18 cellular contexts compared by ENCODE assay signal in the genomic region with DNA sequence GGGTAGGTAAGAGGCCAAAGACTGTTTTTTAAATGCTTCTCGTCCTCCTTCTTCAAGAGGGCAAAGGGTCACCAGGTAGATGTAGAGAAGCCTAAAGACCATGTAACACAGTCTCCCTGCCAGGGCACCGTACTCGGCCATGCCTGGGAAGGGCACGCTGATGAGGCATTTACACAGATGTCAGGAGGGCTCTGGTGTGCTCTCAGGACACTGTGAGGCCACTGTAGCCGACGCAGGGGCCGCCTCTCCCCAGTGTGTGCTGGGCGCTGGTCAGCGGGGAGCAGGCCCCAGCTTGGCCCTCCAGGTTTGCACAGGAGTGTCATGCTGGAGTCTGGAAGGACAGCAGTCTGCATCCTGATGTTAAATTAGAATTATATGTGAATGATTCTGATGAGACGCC. TPM values are rescaled to one million over a fixed set of nuclear protein-coding genes. Genes with fewer than 3 reads are reported as not detected.
DNase-seq lines count a peak whose midpoint lies in the region; ATAC-seq, FAIRE-seq and TF ChIP-seq lines count a peak whose summit lies in the region.
"Had no signal": no experiment of that assay in that cellular context is flagged by ENCODE, and none has a peak within 500 bp of the region (broad histone marks: within the 10 kb centered on the region; RNA-seq: fewer than 3 reads in every experiment).

No MANE protein-coding gene starts in this region.

- intact Hi-C loops in spleen (cut with DNase I; ENCODE audit: low total_unique reads): no loop called here

- no peak for TF ChIP-seq RAD21 in liver (IDR thresholded peaks at IDR 0.05)

- WGBS in liver: 95% methylated on average over 10 of the region's 10 CpGs
- 95 to 97% (median 96%) methylated on average over 10 of the region's 10 CpGs for WGBS in spleen, 5 donors

- no peak for TF ChIP-seq POLR2A in spleen (IDR thresholded peaks at IDR 0.05)

- H3K4me3 ChIP-seq in RWPE2 (ENCODE audit: severe bottlenecking) (no peak overlapping the region), liver (ENCODE audit: low read depth in 1 of 3, low read length in 3 of 3) (no peak overlapping the region), spleen (no peak overlapping the region)
- H3K4me3 ChIP-seq: A549 had no signal

- H3K4me1 ChIP-seq in RWPE2 (ENCODE audit: insufficient read depth, poor library complexity, severe bottlenecking) (no peaks in the 10 kb centered on the region), liver (ENCODE audit: control insufficient read depth in 4 of 4, insufficient read depth in 4 of 4, low read length in 3 of 4) (peaks cover 3 to 27% (median 8%) of the 10 kb centered on the region in 4 donors), spleen (no peaks in the 10 kb centered on the region)
- H3K4me1 ChIP-seq: A549, BE2C had no signal

- H3K27me3 ChIP-seq in RWPE2 (ENCODE audit: insufficient read depth, poor library complexity, severe bottlenecking) (no peaks in the 10 kb centered on the region), liver (ENCODE audit: control insufficient read depth in 4 of 4, insufficient read depth in 4 of 4, low read length in 3 of 4) (no peaks in the 10 kb centered on the region), spleen (replicated peaks in 1 of 7) (no peaks in the 10 kb centered on the region)
- H3K27me3 ChIP-seq: BE2C had no signal

- DNase-seq in HTR-8/SVneo (ENCODE audit: insufficient read length, low spot score) (no peak), RWPE2 (ENCODE audit: low spot score) (peak; percentile 72), spleen (peak; percentile 48), NCI-H82 treated with DMSO at 0.1 percent for 48 hours (lab: John Stamatoyannopoulos, UW; ENCODE audit: unreplicated experiment) (no peak)
- DNase-seq in activated T-cell treated with anti-CD3 and anti-CD28 coated beads, Interleukin-2, amount 50 U/mL, for 24 hours: no peak
- DNase-seq: BE2C; CD4-positive, alpha-beta memory T cell; DMS79 treated with DMSO at 0.1 percent for 48 hours; EL; GOT3; H9 had no signal

- H3K27ac ChIP-seq in RWPE2 (ENCODE audit: poor library complexity, severe bottlenecking) (no peak overlapping the region), liver (ENCODE audit: low read depth in 1 of 2, low read length in 2 of 2) (peak overlapping the region; percentile 34 to 97), spleen (no peak overlapping the region)
- H3K27ac ChIP-seq: A549, C4-2B had no signal

- no peaks in the 10 kb centered on the region for H3K27me3 Mint-ChIP-seq in activated T-cell treated with anti-CD3 and anti-CD28 coated beads, Interleukin-2, amount 50 U/mL, for 24 hours
- H3K27me3 Mint-ChIP-seq: CD4-positive, alpha-beta memory T cell had no signal

- no peaks in the 10 kb centered on the region for H3K9me3 ChIP-seq in RWPE2 (ENCODE audit: severe bottlenecking)
- no peaks in the 10 kb centered on the region for H3K9me3 ChIP-seq in liver (ENCODE audit: control insufficient read depth in 4 of 4, low read length in 3 of 4)
- H3K9me3 ChIP-seq in spleen: no peaks in the 10 kb centered on the region
- H3K9me3 ChIP-seq: A549, BE2C had no signal

- no peak overlapping the region for H3K4me3 Mint-ChIP-seq in activated T-cell treated with anti-CD3 and anti-CD28 coated beads, Interleukin-2, amount 50 U/mL, for 24 hours
- H3K4me3 Mint-ChIP-seq: CD4-positive, alpha-beta memory T cell; H9 had no signal

- H3K4me1 Mint-ChIP-seq in activated T-cell treated with anti-CD3 and anti-CD28 coated beads, Interleukin-2, amount 50 U/mL, for 24 hours (ENCODE audit: low read depth): no peaks in the 10 kb centered on the region
- H3K4me1 Mint-ChIP-seq: CD4-positive, alpha-beta memory T cell; H9 had no signal

- peak; percentile 31 for FAIRE-seq in HTR-8/SVneo (lab: Jason Lieb, UNC)
- FAIRE-seq: A549, G401.6, GM12891 had no signal

- no peak for TF ChIP-seq CTCF in RWPE2 (IDR thresholded peaks at IDR 0.05; ENCODE audit: poor library complexity, severe bottlenecking)
- no peak for TF ChIP-seq CTCF in liver (IDR thresholded peaks at IDR 0.05; ENCODE audit: low read depth, low read length, missing input control)
- no peak for TF ChIP-seq CTCF in spleen (IDR thresholded peaks at IDR 0.05 in 8 of 11, conservative IDR thresholded peaks at IDR 0.05 in 3 of 11)

- H3K9ac ChIP-seq in liver (ENCODE audit: low read depth in 1 of 2, low read length in 2 of 2): no peak overlapping the region

- H3K36me3 ChIP-seq in RWPE2 (ENCODE audit: low read depth): peaks cover 52% of the 10 kb centered on the region
- peaks cover 0 to 19% (median 4%) of the 10 kb centered on the region in 4 donors for H3K36me3 ChIP-seq in liver (ENCODE audit: control insufficient read depth in 4 of 4, insufficient read depth in 3 of 4, low read depth in 1 of 4, low read length in 3 of 4)
- peaks cover 0 to 70% (median 32%) of the 10 kb centered on the region in 6 donors for H3K36me3 ChIP-seq in spleen

- 0 out of 3 replicates have a peak, but pooled peaks have one; percentile 8 for ATAC-seq in RWPE2 (ENCODE audit: low read depth)
- ATAC-seq: A549 had no signal

- peaks cover 71% of the 10 kb centered on the region for H3K36me3 Mint-ChIP-seq in activated T-cell treated with anti-CD3 and anti-CD28 coated beads, Interleukin-2, amount 50 U/mL, for 24 hours (ENCODE audit: low read depth)

- no peak overlapping the region for H3K27ac Mint-ChIP-seq in activated T-cell treated with anti-CD3 and anti-CD28 coated beads, Interleukin-2, amount 50 U/mL, for 24 hours

- H3K9me3 Mint-ChIP-seq in activated T-cell treated with anti-CD3 and anti-CD28 coated beads, Interleukin-2, amount 50 U/mL, for 24 hours: no peaks in the 10 kb centered on the region
- H3K9me3 Mint-ChIP-seq: CD4-positive, alpha-beta memory T cell; H9 had no signal

TF ChIP-seq in liver, 16 proteins besides CTCF, POLR2A, EP300 and RAD21:
- TF ChIP-seq, protein P1, sequence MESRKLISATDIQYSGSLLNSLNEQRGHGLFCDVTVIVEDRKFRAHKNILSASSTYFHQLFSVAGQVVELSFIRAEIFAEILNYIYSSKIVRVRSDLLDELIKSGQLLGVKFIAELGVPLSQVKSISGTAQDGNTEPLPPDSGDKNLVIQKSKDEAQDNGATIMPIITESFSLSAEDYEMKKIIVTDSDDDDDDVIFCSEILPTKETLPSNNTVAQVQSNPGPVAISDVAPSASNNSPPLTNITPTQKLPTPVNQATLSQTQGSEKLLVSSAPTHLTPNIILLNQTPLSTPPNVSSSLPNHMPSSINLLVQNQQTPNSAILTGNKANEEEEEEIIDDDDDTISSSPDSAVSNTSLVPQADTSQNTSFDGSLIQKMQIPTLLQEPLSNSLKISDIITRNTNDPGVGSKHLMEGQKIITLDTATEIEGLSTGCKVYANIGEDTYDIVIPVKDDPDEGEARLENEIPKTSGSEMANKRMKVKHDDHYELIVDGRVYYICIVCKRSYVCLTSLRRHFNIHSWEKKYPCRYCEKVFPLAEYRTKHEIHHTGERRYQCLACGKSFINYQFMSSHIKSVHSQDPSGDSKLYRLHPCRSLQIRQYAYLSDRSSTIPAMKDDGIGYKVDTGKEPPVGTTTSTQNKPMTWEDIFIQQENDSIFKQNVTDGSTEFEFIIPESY (IDR thresholded peaks at IDR 0.05): no peak
- TF ChIP-seq, protein P2, sequence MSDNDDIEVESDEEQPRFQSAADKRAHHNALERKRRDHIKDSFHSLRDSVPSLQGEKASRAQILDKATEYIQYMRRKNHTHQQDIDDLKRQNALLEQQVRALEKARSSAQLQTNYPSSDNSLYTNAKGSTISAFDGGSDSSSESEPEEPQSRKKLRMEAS (IDR thresholded peaks at IDR 0.05): no peak
- TF ChIP-seq HNF4G (IDR thresholded peaks at IDR 0.05) (no peak), GABPA (IDR thresholded peaks at IDR 0.05 in 1 of 2, conservative IDR thresholded peaks at IDR 0.05 in 1 of 2) (no peak), HNF4A (conservative IDR thresholded peaks at IDR 0.05) (no peak), YY1 (IDR thresholded peaks at IDR 0.05) (no peak), JUND (IDR thresholded peaks at IDR 0.05) (no peak), RXRA (IDR thresholded peaks at IDR 0.05) (no peak), FOXA2 (IDR thresholded peaks at IDR 0.05) (no peak), NR2F2 (IDR thresholded peaks at IDR 0.05) (no peak)
TF ChIP-seq in liver: peak in this region for 0.

RNA-seq across cellular contexts. Expression of gene MTG2, which starts 7.1 kb away (rescaled TPM):
- total RNA-seq in liver (10 to 100 TPM; 13.0 to 26.8 TPM), spleen (10 to 100 TPM; 22.6 to 39.8 (median 37.5) TPM)
- polyA plus RNA-seq in liver (10 to 100 TPM; 22.0 to 28.0 TPM), spleen (10 to 100 TPM; 26.9 to 41.3 (median 37.7) TPM)

RNA-seq across cellular contexts. Expression of gene SS18L1, which starts 32.1 kb away (rescaled TPM):
- total RNA-seq in liver (10 to 100 TPM; 17.3 to 24.3 TPM), spleen (10 to 100 TPM; 13.0 to 18.6 (median 14.3) TPM)
- polyA plus RNA-seq in liver (10 to 100 TPM in 1 of 2 donors, 1 to 10 TPM in 1; 6.1 to 16.1 TPM), spleen (10 to 100 TPM in 1 of 3 donors, 1 to 10 TPM in 2; 6.7 to 11.0 (median 8.4) TPM)

RNA-seq across cellular contexts. Expression of gene PSMA7, which starts 32.5 kb away (rescaled TPM):
- total RNA-seq in liver (100 to 1,000 TPM; 109 to 181 TPM), spleen (100 to 1,000 TPM; 157 to 247 (median 180) TPM)
- polyA plus RNA-seq in liver (100 to 1,000 TPM; 212 to 342 TPM), spleen (100 to 1,000 TPM; 178 to 281 (median 235) TPM)

RNA-seq across cellular contexts. Expression of gene HRH3, which starts 44.4 kb away (rescaled TPM):
- total RNA-seq in liver (not detected), spleen (not detected)
- polyA plus RNA-seq in liver (not detected), spleen (not detected)
- total RNA-seq: CD4-positive, alpha-beta memory T cell; HT-29 had no signal
- polyA plus RNA-seq: A549; AG04450; CD4-positive, alpha-beta memory T cell had no signal

RNA-seq across cellular contexts. Expression of gene LSM14B, which starts 53.4 kb away (rescaled TPM):
- total RNA-seq in liver: 10 to 100 TPM; 15.5 to 15.9 TPM
- polyA plus RNA-seq in liver: 10 to 100 TPM in 1 of 2 donors, under 1 TPM in 1; 0.99 to 11.2 TPM
- 10 to 100 TPM; 17.6 to 37.6 (median 31.9) TPM for total RNA-seq in spleen
- polyA plus RNA-seq in spleen: 10 to 100 TPM; 14.0 to 20.1 (median 15.0) TPM

Comparison
In these comparisons a context has a peak if more than half of its experiments do, and no peak if none do; other contexts are left out.
1. DNase-seq: peak in RWPE2 (single experiment) and spleen (single experiment); none in HTR-8/SVneo (single experiment), activated T-cell treated with anti-CD3 and anti-CD28 coated beads, Interleukin-2, amount 50 U/mL, for 24 hours (single experiment) and NCI-H82 treated with DMSO at 0.1 percent for 48 hours (single experiment).
2. H3K27ac ChIP-seq: peak in liver (2 of 2); none in RWPE2 (single experiment) and spleen (0 of 8).